Comparison of ENCODE assay signal across 7 cellular contexts in genomic region chr6:57310095-57310816, GRCh38. TPM values are rescaled to one million over a fixed set of nuclear protein-coding genes. Genes with fewer than 3 reads are reported as not detected.
A peak's percentile ranks its signal among the peaks of the same experiment; 100 is the strongest.
DNase-seq lines count a peak whose midpoint lies in the region; ATAC-seq and TF ChIP-seq lines count a peak whose summit lies in the region.
"Not testable (repeated sequence)": the region's sequence is repeated elsewhere in the genome, so short reads cannot be mapped to it uniquely, and the experiment has no call there.

No MANE protein-coding gene starts in this region.

- in situ Hi-C loops in astrocyte of the spinal cord (cut with HindIII; ENCODE audit: low sequenced_read_pairs): not testable (repeated sequence)

- H3K79me2 ChIP-seq in osteoblast (ENCODE audit: insufficient read depth, low read length): not testable (repeated sequence)

- peak overlapping the region; percentile 42 for H3K27ac ChIP-seq in osteoblast (ENCODE audit: low read depth, low read length)

- TF ChIP-seq CTCF in AG10803 (conservative IDR thresholded peaks at IDR 0.05; ENCODE audit: low read length); astrocyte of the spinal cord (IDR thresholded peaks at IDR 0.05; ENCODE audit: low read depth, low read length); osteoblast (IDR thresholded peaks at IDR 0.05; ENCODE audit: extremely low read depth, low read depth, low read length): not testable (repeated sequence)

- not testable (repeated sequence) for H2AFZ ChIP-seq in osteoblast (ENCODE audit: low read length)

- H3K4me2 ChIP-seq in osteoblast (ENCODE audit: insufficient read depth, low read length): not testable (repeated sequence)

- H4K20me1 ChIP-seq in osteoblast (ENCODE audit: insufficient read depth, low read length): not testable (repeated sequence)

- H3K27me3 ChIP-seq in osteoblast (ENCODE audit: insufficient read depth, low read length): not testable (repeated sequence)

- peak; percentile 83 for DNase-seq in AG10803 (ENCODE audit: low read depth)
- DNase-seq in HCEC 1CT: peak; percentile 49
- peak; percentile 77 for DNase-seq in RPMI7951 (ENCODE audit: low read depth)
- DNase-seq in astrocyte of the spinal cord (ENCODE audit: low read depth, low spot score): peak; percentile 57
- DNase-seq in fibroblast of gingiva (ENCODE audit: low read depth): peak; percentile 82
- peak; percentile 63 for DNase-seq in Right ventricle myocardium inferior (ENCODE audit: missing footprints)
- DNase-seq in osteoblast (ENCODE audit: insufficient read length, low spot score, missing footprints): not testable (repeated sequence)

- ATAC-seq in Right ventricle myocardium inferior: not testable (repeated sequence)

- H3K36me3 ChIP-seq in osteoblast (ENCODE audit: insufficient read depth, low read length): not testable (repeated sequence)

- not testable (repeated sequence) for H3K9me3 ChIP-seq in osteoblast (ENCODE audit: low read depth, low read length)

- intact Hi-C loops in Right ventricle myocardium inferior (cut with DNase I): loop anchor here (10.0 kb wide), 1 partner anchor 265 kb away; the partner anchor contains the start of gene KIAA1586

- not testable (repeated sequence) for H3K4me3 ChIP-seq in AG10803 (ENCODE audit: low read length); astrocyte of the spinal cord (ENCODE audit: low read depth, low read length); osteoblast (ENCODE audit: insufficient read depth, low read length)

- peaks cover 51% of the 10 kb centered on the region for H3K4me1 ChIP-seq in osteoblast (ENCODE audit: insufficient read depth, low read length)

RNA-seq across cellular contexts. Expression of gene PRIM2, which starts 7.2 kb away (rescaled TPM):
- 51.2 and 60.8 TPM in 2 replicates for total RNA-seq in RPMI7951 (2014; rRNA removed; shearing (Covaris generic))
- total RNA-seq in Right ventricle myocardium inferior: 4.2 TPM
- total RNA-seq in osteoblast: 30.0 and 35.1 TPM in 2 replicates
